ENCODE assay signal across 18 cellular contexts in genomic region chr6:29739882-29740261, GRCh38. TPM values are rescaled to one million over a fixed set of nuclear protein-coding genes. Genes with fewer than 3 reads are reported as not detected.
DNase-seq lines count a peak whose midpoint lies in the region; ATAC-seq and TF ChIP-seq lines count a peak whose summit lies in the region.
"Had no signal": no experiment of that assay in that cellular context is flagged by ENCODE, and none has a peak within 500 bp of the region (broad histone marks: within the 10 kb centered on the region; RNA-seq: fewer than 3 reads in every experiment).

No MANE protein-coding gene starts in this region.

- no peak overlapping the region for H3K9ac ChIP-seq in PC-3 (ENCODE audit: low read length)
- H3K9ac ChIP-seq: GM23248 had no signal

- intact Hi-C loops in PC-3 (cut with micrococcal nuclease), result no loop called here

- ATAC-seq in PC-3, result peak; percentile 37; the same call in 1 of the 2 replicates
- no peak for ATAC-seq in stimulated activated effector memory CD8-positive, alpha-beta T cell treated with anti-CD3 and anti-CD28 coated beads, Interleukin-12 subunit alpha, Interleukin-12 subunit beta, amount 100 ng/mL, for 72 hours
- ATAC-seq: CD8-positive, alpha-beta T cell had no signal

- CTCF ChIA-PET in PC-3 (lab: Charles Lee), result no interaction called here

- H3K79me2 ChIP-seq in PC-3 (ENCODE audit: low read length), result no peaks in the 10 kb centered on the region

- H4K20me1 ChIP-seq in PC-3 (ENCODE audit: low read length), result no peaks in the 10 kb centered on the region

- POLR2A ChIA-PET in PC-3 (lab: Charles Lee; ENCODE audit: unreplicated experiment), result no interaction called here

- H3F3A ChIP-seq in PC-3 (ENCODE audit: low read length, unreplicated experiment), result no peaks in the 10 kb centered on the region

- no peaks in the 10 kb centered on the region for H3K4me1 ChIP-seq in PC-3 (ENCODE audit: insufficient read depth, low read length)
- H3K4me1 ChIP-seq: Caco-2 had no signal

- no peak overlapping the region for H3K27ac ChIP-seq in PC-3 (ENCODE audit: low read length)
- H3K27ac ChIP-seq: C4-2B, GM23248 had no signal

- peak overlapping the region; percentile 50 for H3K27ac Mint-ChIP-seq in stimulated activated effector memory CD8-positive, alpha-beta T cell treated with anti-CD3 and anti-CD28 coated beads, Interleukin-12 subunit alpha, Interleukin-12 subunit beta, amount 100 ng/mL, for 72 hours
- H3K27ac Mint-ChIP-seq: CD8-positive, alpha-beta T cell had no signal

- no peak overlapping the region for H3K4me3 ChIP-seq in PC-3 (ENCODE audit: low read length)
- H3K4me3 ChIP-seq: GM23248 had no signal

- no peaks in the 10 kb centered on the region for H3K9me2 ChIP-seq in PC-3 (replicated peaks; ENCODE audit: low read length)

- no peak overlapping the region for H3K4me3 Mint-ChIP-seq in stimulated activated effector memory CD8-positive, alpha-beta T cell treated with anti-CD3 and anti-CD28 coated beads, Interleukin-12 subunit alpha, Interleukin-12 subunit beta, amount 100 ng/mL, for 72 hours
- H3K4me3 Mint-ChIP-seq: CD4-positive, CD25-positive, alpha-beta regulatory T cell; CD8-positive, alpha-beta T cell had no signal

- no peak overlapping the region for H3K4me2 ChIP-seq in PC-3 (ENCODE audit: low read length)

- no TSS peak for BruUV-seq in PC-3 (replicated peaks; lab: Mats Ljungman, UMichigan)

- no peaks in the 10 kb centered on the region for H3K27me3 ChIP-seq in PC-3 (ENCODE audit: low read length)

- H3K36me3 Mint-ChIP-seq in stimulated activated effector memory CD8-positive, alpha-beta T cell treated with anti-CD3 and anti-CD28 coated beads, Interleukin-12 subunit alpha, Interleukin-12 subunit beta, amount 100 ng/mL, for 72 hours, result no peaks in the 10 kb centered on the region
- H3K36me3 Mint-ChIP-seq: CD4-positive, CD25-positive, alpha-beta regulatory T cell had no signal

- H3K9me3 Mint-ChIP-seq in stimulated activated effector memory CD8-positive, alpha-beta T cell treated with anti-CD3 and anti-CD28 coated beads, Interleukin-12 subunit alpha, Interleukin-12 subunit beta, amount 100 ng/mL, for 72 hours, result no peaks in the 10 kb centered on the region
- H3K9me3 Mint-ChIP-seq: CD4-positive, CD25-positive, alpha-beta regulatory T cell; CD8-positive, alpha-beta T cell had no signal

- H2AFZ ChIP-seq in PC-3 (ENCODE audit: low read length), result no peak overlapping the region
- H2AFZ ChIP-seq: GM23248 had no signal

- peaks cover 10% of the 10 kb centered on the region for H3K4me1 Mint-ChIP-seq in stimulated activated effector memory CD8-positive, alpha-beta T cell treated with anti-CD3 and anti-CD28 coated beads, Interleukin-12 subunit alpha, Interleukin-12 subunit beta, amount 100 ng/mL, for 72 hours

- no peak for TF ChIP-seq CTCF in PC-3 (conservative IDR thresholded peaks at IDR 0.05; ENCODE audit: low read depth, low read length)

- DNase-seq in DMS53 (lab: John Stamatoyannopoulos, UW) (peak; percentile 45), DMS53 treated with DMSO at 0.1 percent for 48 hours (lab: John Stamatoyannopoulos, UW; ENCODE audit: unreplicated experiment) (peak; percentile 51), PC-3 (no peak), GDM1 (lab: John Stamatoyannopoulos, UW) (no peak), cortex of kidney (lab: John Stamatoyannopoulos, UW) (no peak)
- DNase-seq in stimulated activated effector memory CD8-positive, alpha-beta T cell treated with anti-CD3 and anti-CD28 coated beads, Interleukin-12 subunit alpha, Interleukin-12 subunit beta, amount 100 ng/mL, for 72 hours (ENCODE audit: low spot score in 2 of 2), result no peak
- DNase-seq: Caco-2; CD4-positive, CD25-positive, alpha-beta regulatory T cell; CD8-positive, alpha-beta T cell; DMS153; DMS79 treated with DMSO at 0.1 percent for 48 hours; GM23248; H7; HCEC 1CT had no signal

- H3K36me3 ChIP-seq in PC-3 (ENCODE audit: low read depth, low read length), result no peaks in the 10 kb centered on the region

- H3K9me3 ChIP-seq in PC-3 (ENCODE audit: low read length), result no peaks in the 10 kb centered on the region
- H3K9me3 ChIP-seq: Caco-2 had no signal

RNA-seq across cellular contexts. Expression of gene HLA-F, which starts 16.6 kb away (rescaled TPM):
- total RNA-seq in PC-3 (2014; rRNA removed), result 9.8 and 16.1 TPM in 2 replicates
- total RNA-seq: A673, G401 had no signal

RNA-seq across cellular contexts. Expression of gene ZFP57, which starts 58.9 kb away (rescaled TPM):
- not detected in 2 replicates for total RNA-seq in PC-3 (2014; rRNA removed)
- total RNA-seq: A172; A673; Caco-2; CD8-positive, alpha-beta T cell; G401; GM23248 had no signal

Comparison
In these comparisons a context has a peak if more than half of its experiments do, and no peak if none do; other contexts are left out.
1. DNase-seq: peak in DMS53 (single experiment) and DMS53 treated with DMSO at 0.1 percent for 48 hours (single experiment); none in PC-3 (single experiment), stimulated activated effector memory CD8-positive, alpha-beta T cell treated with anti-CD3 and anti-CD28 coated beads, Interleukin-12 subunit alpha, Interleukin-12 subunit beta, amount 100 ng/mL, for 72 hours (0 of 2), GDM1 (single experiment) and cortex of kidney (single experiment).